Comparison of ENCODE assay signal across 8 cellular contexts in the genomic region with DNA sequence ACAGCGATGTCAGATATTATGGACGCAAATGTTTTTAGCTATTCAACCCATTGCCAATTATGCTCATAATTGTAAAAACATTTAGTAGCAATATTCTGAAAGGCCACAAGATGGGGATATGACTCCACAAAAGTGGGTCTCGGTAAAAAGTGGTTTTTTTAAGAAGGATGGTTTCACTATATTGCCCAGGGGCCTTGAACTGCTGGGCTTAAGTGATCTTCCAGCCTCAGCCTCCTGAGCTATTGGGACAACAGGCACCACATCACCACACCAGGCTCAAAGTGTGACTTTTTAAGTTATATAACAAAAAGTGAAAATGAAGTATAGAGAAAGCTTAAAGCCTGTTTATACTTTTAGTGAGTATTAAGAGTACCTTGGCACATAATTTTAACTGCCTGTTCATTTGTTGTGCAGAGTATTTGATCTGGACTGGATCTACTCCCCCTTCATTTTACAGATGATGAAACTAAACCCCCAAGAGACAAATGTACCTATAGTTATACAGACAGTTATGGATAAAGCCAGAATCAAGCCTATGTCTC. TPM values are rescaled to one million over a fixed set of nuclear protein-coding genes. Genes with fewer than 3 reads are reported as not detected.
DNase-seq lines count a peak whose midpoint lies in the region; TF ChIP-seq lines count a peak whose summit lies in the region.

No MANE protein-coding gene starts in this region.

- POLR2A ChIA-PET in HEK293 (lab: Yijun Ruan, JAX): interaction anchor here (1.3 kb wide), 1 partner anchor 8 kb away, joined by 3 read pairs; no protein-coding TSS in a partner anchor

- H3K36me3 Mint-ChIP-seq in activated naive CD4-positive, alpha-beta T cell treated with anti-CD3 and anti-CD28 coated beads, Interleukin-2, amount 50 U/mL, for 24 hours: peaks cover 2% of the 10 kb centered on the region
- H3K36me3 Mint-ChIP-seq in T-helper 2 cell treated with Interferon-gamma antibody and Interleukin-4, amounts not matched to agents 5 μg/mL and 100 μg/mL, for 36 hours (ENCODE audit: low read depth): peaks cover 1% of the 10 kb centered on the region
- peaks cover 7% of the 10 kb centered on the region for H3K36me3 Mint-ChIP-seq in endodermal cell (ENCODE audit: low read depth)

- H3K9ac ChIP-seq in endodermal cell (ENCODE audit: extremely low read depth, low read length, poor library complexity, severe bottlenecking) (no peak overlapping the region), mucosa of stomach (ENCODE audit: low read length) (peak overlapping the region; percentile 9)

- H3K4me1 Mint-ChIP-seq in activated naive CD4-positive, alpha-beta T cell treated with anti-CD3 and anti-CD28 coated beads, Interleukin-2, amount 50 U/mL, for 24 hours: peaks cover 77% of the 10 kb centered on the region
- peaks cover 33% of the 10 kb centered on the region for H3K4me1 Mint-ChIP-seq in T-helper 2 cell treated with Interferon-gamma antibody and Interleukin-4, amounts not matched to agents 5 μg/mL and 100 μg/mL, for 36 hours (ENCODE audit: low read depth)
- H3K4me1 Mint-ChIP-seq in endodermal cell: peaks cover 19% of the 10 kb centered on the region

- H3K27me3 ChIP-seq in endodermal cell (ENCODE audit: control insufficient read depth, insufficient read depth, low read length, poor library complexity, severe bottlenecking): no peaks in the 10 kb centered on the region
- H3K27me3 ChIP-seq in mucosa of stomach (ENCODE audit: control insufficient read depth, insufficient read depth, low read length): no peaks in the 10 kb centered on the region

- H3K9me3 Mint-ChIP-seq in activated naive CD4-positive, alpha-beta T cell treated with anti-CD3 and anti-CD28 coated beads, Interleukin-2, amount 50 U/mL, for 24 hours: no peaks in the 10 kb centered on the region
- H3K9me3 Mint-ChIP-seq in T-helper 2 cell treated with Interferon-gamma antibody and Interleukin-4, amounts not matched to agents 5 μg/mL and 100 μg/mL, for 36 hours: no peaks in the 10 kb centered on the region
- H3K9me3 Mint-ChIP-seq in endodermal cell: no peaks in the 10 kb centered on the region

- no peak for TF ChIP-seq CTCF in HEK293 (tag by site-specific recombination; IDR thresholded peaks at IDR 0.05)
- peak; percentile 72 for TF ChIP-seq CTCF in endodermal cell (conservative IDR thresholded peaks at IDR 0.05)

- H3K4me1 ChIP-seq in HEK293 (ENCODE audit: control insufficient read depth, insufficient read depth, low read length) (no peaks in the 10 kb centered on the region), endodermal cell (ENCODE audit: control insufficient read depth, insufficient read depth, low read length) (no peaks in the 10 kb centered on the region), mucosa of stomach (ENCODE audit: control insufficient read depth, insufficient read depth, low read length) (peaks cover 5% of the 10 kb centered on the region)

- H3K27ac ChIP-seq in HEK293 (ENCODE audit: extremely low read depth, low read depth, low read length) (no peak overlapping the region), endodermal cell (ENCODE audit: low read depth, low read length) (no peak overlapping the region)

- H3K9me3 ChIP-seq in HEK293 (ENCODE audit: control insufficient read depth, insufficient read depth, low read depth, low read length): no peaks in the 10 kb centered on the region
- H3K9me3 ChIP-seq in endodermal cell (ENCODE audit: control insufficient read depth, low read length): no peaks in the 10 kb centered on the region
- H3K9me3 ChIP-seq in mucosa of stomach (ENCODE audit: control insufficient read depth, low read length): no peaks in the 10 kb centered on the region

- peaks cover 0 to 8% of the 10 kb centered on the region in 2 experiments; a peak in 1 of 3 replicates for H3K36me3 ChIP-seq in HEK293 (ENCODE audit: control insufficient read depth in 2 of 2, insufficient read depth in 1 of 2, low read length in 2 of 2)
- H3K36me3 ChIP-seq in endodermal cell (ENCODE audit: control insufficient read depth, insufficient read depth, low read length): no peaks in the 10 kb centered on the region
- H3K36me3 ChIP-seq in mucosa of stomach (ENCODE audit: control insufficient read depth, insufficient read depth, low read length): no peaks in the 10 kb centered on the region

- CTCF ChIA-PET in HEK293 (lab: Yijun Ruan, JAX): interaction anchor here (0.6 to 1.8 kb wide), 20 partner anchors 9 to 557 kb away, joined by 3 to 15 read pairs (median 3); partner anchors contain the start of genes NAA50, SPICE1 and TIGIT

- H3K27me3 Mint-ChIP-seq in activated naive CD4-positive, alpha-beta T cell treated with anti-CD3 and anti-CD28 coated beads, Interleukin-2, amount 50 U/mL, for 24 hours: no peaks in the 10 kb centered on the region
- H3K27me3 Mint-ChIP-seq in T-helper 2 cell treated with Interferon-gamma antibody and Interleukin-4, amounts not matched to agents 5 μg/mL and 100 μg/mL, for 36 hours (ENCODE audit: low read depth): no peaks in the 10 kb centered on the region
- no peaks in the 10 kb centered on the region for H3K27me3 Mint-ChIP-seq in endodermal cell (ENCODE audit: insufficient read depth)

- H3K4me3 Mint-ChIP-seq in activated naive CD4-positive, alpha-beta T cell treated with anti-CD3 and anti-CD28 coated beads, Interleukin-2, amount 50 U/mL, for 24 hours: no peak overlapping the region
- peak overlapping the region; percentile 13 for H3K4me3 Mint-ChIP-seq in T-helper 2 cell treated with Interferon-gamma antibody and Interleukin-4, amounts not matched to agents 5 μg/mL and 100 μg/mL, for 36 hours
- no peak overlapping the region for H3K4me3 Mint-ChIP-seq in endodermal cell

- peak overlapping the region; percentile 36 for H3K27ac Mint-ChIP-seq in activated naive CD4-positive, alpha-beta T cell treated with anti-CD3 and anti-CD28 coated beads, Interleukin-2, amount 50 U/mL, for 24 hours
- H3K27ac Mint-ChIP-seq in T-helper 2 cell treated with Interferon-gamma antibody and Interleukin-4, amounts not matched to agents 5 μg/mL and 100 μg/mL, for 36 hours: peak overlapping the region; percentile 37
- peak overlapping the region; percentile 38 for H3K27ac Mint-ChIP-seq in endodermal cell

- WGBS in endodermal cell (ENCODE audit: insufficient coverage in 1 of 2, insufficient read length in 1 of 2), 2 experiments: 78 to 100% methylated on average over 2 to 3 of the region's 3 CpGs

- no peak for DNase-seq in activated naive CD4-positive, alpha-beta T cell treated with Interleukin-2 at 50 U/mL for 16 hours
- DNase-seq in NCI-H1048 (lab: John Stamatoyannopoulos, UW) (peak; percentile 48), endodermal cell (peak; percentile 55), T1000 (lab: John Stamatoyannopoulos, UW) (no peak)
- DNase-seq in T-helper 2 cell treated with Interferon-gamma antibody and Interleukin-4, amounts not matched to agents 5 μg/mL and 100 μg/mL, for 36 hours (ENCODE audit: low spot score): peak; percentile 10

- H3K4me3 ChIP-seq in HEK293 (ENCODE audit: low read depth, low read length) (no peak overlapping the region), endodermal cell (ENCODE audit: low read length) (no peak overlapping the region), mucosa of stomach (ENCODE audit: low read length) (no peak overlapping the region)

TF ChIP-seq in HEK293, 187 proteins besides CTCF, POLR2A, EP300 and RAD21:
- TF ChIP-seq ZNF654 (tag by site-specific recombination; IDR thresholded peaks at IDR 0.05; ENCODE audit: low read depth) (peak; percentile 78), PRDM1 (tag by site-specific recombination; IDR thresholded peaks at IDR 0.05) (peak; percentile 76), HOXA7 (CRISPR knock-in tag; IDR thresholded peaks at IDR 0.05; ENCODE audit: borderline replicate concordance) (no peak), ZNF768 (tag by site-specific recombination; IDR thresholded peaks at IDR 0.05) (no peak), ZNF830 (tag by site-specific recombination; IDR thresholded peaks at IDR 0.05; ENCODE audit: low read depth) (no peak)
- TF ChIP-seq, protein P1, sequence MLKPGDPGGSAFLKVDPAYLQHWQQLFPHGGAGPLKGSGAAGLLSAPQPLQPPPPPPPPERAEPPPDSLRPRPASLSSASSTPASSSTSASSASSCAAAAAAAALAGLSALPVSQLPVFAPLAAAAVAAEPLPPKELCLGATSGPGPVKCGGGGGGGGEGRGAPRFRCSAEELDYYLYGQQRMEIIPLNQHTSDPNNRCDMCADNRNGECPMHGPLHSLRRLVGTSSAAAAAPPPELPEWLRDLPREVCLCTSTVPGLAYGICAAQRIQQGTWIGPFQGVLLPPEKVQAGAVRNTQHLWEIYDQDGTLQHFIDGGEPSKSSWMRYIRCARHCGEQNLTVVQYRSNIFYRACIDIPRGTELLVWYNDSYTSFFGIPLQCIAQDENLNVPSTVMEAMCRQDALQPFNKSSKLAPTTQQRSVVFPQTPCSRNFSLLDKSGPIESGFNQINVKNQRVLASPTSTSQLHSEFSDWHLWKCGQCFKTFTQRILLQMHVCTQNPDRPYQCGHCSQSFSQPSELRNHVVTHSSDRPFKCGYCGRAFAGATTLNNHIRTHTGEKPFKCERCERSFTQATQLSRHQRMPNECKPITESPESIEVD (tag by site-specific recombination; IDR thresholded peaks at IDR 0.05): peak; percentile 56; the same call in 1 of the 2 replicates

RNA-seq across cellular contexts. Expression of gene NAA50, which starts 9.4 kb away (rescaled TPM):
- total RNA-seq in endodermal cell: 100 to 1,000 TPM; 137 to 150 TPM
- polyA plus RNA-seq in endodermal cell (2013, experiment 1 of 2): 123 TPM
- 116 TPM for polyA plus RNA-seq in endodermal cell (2013, experiment 2 of 2)

RNA-seq across cellular contexts. Expression of gene ATP6V1A, which starts 10.2 kb away (rescaled TPM):
- total RNA-seq in endodermal cell: 10 to 100 TPM; 58.4 to 63.4 TPM
- polyA plus RNA-seq in endodermal cell (2013, experiment 1 of 2): 39.3 TPM
- polyA plus RNA-seq in endodermal cell (2013, experiment 2 of 2): 39.2 TPM

RNA-seq across cellular contexts. Expression of gene USF3, which starts 40.2 kb away (rescaled TPM):
- total RNA-seq in endodermal cell: 10 to 100 TPM; 15.5 to 17.6 TPM
- polyA plus RNA-seq in endodermal cell (2013, experiment 1 of 2): 10.5 TPM
- polyA plus RNA-seq in endodermal cell (2013, experiment 2 of 2): 12.5 TPM

Comparison
In these comparisons a context has a peak if more than half of its experiments do, and no peak if none do; other contexts are left out.
1. DNase-seq: peak in NCI-H1048 (single experiment), T-helper 2 cell treated with Interferon-gamma antibody and Interleukin-4, amounts not matched to agents 5 μg/mL and 100 μg/mL, for 36 hours (single experiment) and endodermal cell (single experiment); none in activated naive CD4-positive, alpha-beta T cell treated with Interleukin-2 at 50 U/mL for 16 hours (single experiment) and T1000 (single experiment).
2. Peak in every context shown above with its lines, with median percentiles within 50 percentile points of each other: H3K27ac Mint-ChIP-seq.